Comparison of ENCODE assay signal across 8 cellular contexts in genomic region chr1:117735045-117735992, GRCh38.
DNase-seq lines count a peak whose midpoint lies in the region; ATAC-seq, FAIRE-seq and TF ChIP-seq lines count a peak whose summit lies in the region.

No MANE protein-coding gene starts in this region.

- H3K9ac ChIP-seq in PC-3 (ENCODE audit: low read length) = no peak overlapping the region
- no peak overlapping the region for H3K9ac ChIP-seq in HepG2 (ENCODE audit: insufficient read depth, low read depth, low read length)

- H2AFZ ChIP-seq in PC-3 (ENCODE audit: low read length) (peak overlapping the region; percentile 81), HepG2 (ENCODE audit: low read length) (peak overlapping the region; percentile 57)

- TF ChIP-seq CTCF in AG09309 (IDR thresholded peaks at IDR 0.05; ENCODE audit: control insufficient read depth, insufficient read depth, low read depth, low read length, missing control alignments) (no peak), GM20000 (IDR thresholded peaks at IDR 0.05; ENCODE audit: extremely low read depth, missing control alignments) (no peak), PC-3 (conservative IDR thresholded peaks at IDR 0.05; ENCODE audit: low read depth, low read length) (no peak), brain microvascular endothelial cell (IDR thresholded peaks at IDR 0.05; ENCODE audit: low read depth, low read length, missing control alignments) (no peak), HepG2 (CRISPR knock-in tag; IDR thresholded peaks at IDR 0.05) (no peak), tibial artery (IDR thresholded peaks at IDR 0.05) (no peak)

- H3K79me2 ChIP-seq in PC-3 (ENCODE audit: low read length) (no peaks in the 10 kb centered on the region), HepG2 (ENCODE audit: insufficient read depth, low read length) (no peaks in the 10 kb centered on the region)

- H3K9me3 ChIP-seq in PC-3 (ENCODE audit: low read length) (no peaks in the 10 kb centered on the region), HepG2 (ENCODE audit: low read length) (no peaks in the 10 kb centered on the region; the same call in 1 of the 2 replicates), tibial artery (no peaks in the 10 kb centered on the region)

- H3K36me3 ChIP-seq in PC-3 (ENCODE audit: low read depth, low read length) (no peaks in the 10 kb centered on the region), brain microvascular endothelial cell (replicated peaks) (no peaks in the 10 kb centered on the region), HepG2 (replicated peaks in 1 of 2; ENCODE audit: control insufficient read depth in 1 of 2, insufficient read depth in 2 of 2, low read length in 2 of 2) (no peaks in the 10 kb centered on the region), tibial artery (no peaks in the 10 kb centered on the region)

- in situ Hi-C loops in brain microvascular endothelial cell (cut with HindIII; ENCODE audit: low pct_ligation_motif_present, low sequenced_read_pairs) = no loop called here
- in situ Hi-C loops in HepG2 (cut with HindIII; ENCODE audit: extremely low pct_ligation_motif_present, low pct_unique_long_range_greater_than_20kb) = loop anchor here (10.0 kb wide), 1 partner anchor 201 kb away; no protein-coding TSS in a partner anchor

- H3K4me3 ChIP-seq in AG09309 (ENCODE audit: control insufficient read depth, low read depth, low read length) = peak overlapping the region; percentile 7
- H3K4me3 ChIP-seq in PC-3 (ENCODE audit: low read length) = peak overlapping the region; percentile 64
- peak overlapping the region; percentile 23 for H3K4me3 ChIP-seq in brain microvascular endothelial cell (ENCODE audit: low read depth, low read length)
- H3K4me3 ChIP-seq in HepG2 (replicated peaks in 1 of 3; ENCODE audit: insufficient read depth in 1 of 3, low read depth in 2 of 3, low read length in 3 of 3) = peak overlapping the region; percentile 23 to 64 (median 24); a peak in 5 of 6 replicates
- peak overlapping the region; percentile 13 to 22 for H3K4me3 ChIP-seq in tibial artery

- H3K27me3 ChIP-seq in PC-3 (ENCODE audit: low read length) (no peaks in the 10 kb centered on the region), brain microvascular endothelial cell (replicated peaks) (no peaks in the 10 kb centered on the region), HepG2 (ENCODE audit: control insufficient read depth in 1 of 2, insufficient read depth in 2 of 2, low read length in 2 of 2) (no peaks in the 10 kb centered on the region), tibial artery (no peaks in the 10 kb centered on the region)

- peak; percentile 84 for ATAC-seq in PC-3
- ATAC-seq in HepG2 = no peak
- ATAC-seq in GM19455 (IDR thresholded peaks at IDR 0.05; ENCODE audit: unreplicated experiment) = no peak

- DNase-seq in AG09309 (ENCODE audit: low read depth) (no peak), GM20000 (ENCODE audit: low spot score) (peak; percentile 53), PC-3 (peak; percentile 72), brain microvascular endothelial cell (peak; percentile 42), HepG2 (ENCODE audit: low spot score) (peak; percentile 10), tibial artery (no peak), NCI-H526 treated with DMSO at 0.1 percent for 48 hours (lab: John Stamatoyannopoulos, UW) (no peak)

- intact Hi-C loops in PC-3 (cut with micrococcal nuclease) = no loop called here
- intact Hi-C loops in HepG2 (cut with micrococcal nuclease; ENCODE audit: unreplicated experiment) = no loop called here
- intact Hi-C loops in tibial artery (cut with DNase I; ENCODE audit: low total_unique reads) = no loop called here

- POLR2A ChIA-PET in PC-3 (lab: Charles Lee; ENCODE audit: unreplicated experiment) = no interaction called here
- POLR2A ChIA-PET in HepG2 (lab: Yijun Ruan, JAX) = no interaction called here

- peak overlapping the region; percentile 73 for H3K4me2 ChIP-seq in PC-3 (ENCODE audit: low read length)
- H3K4me2 ChIP-seq in HepG2 (ENCODE audit: low read depth, low read length) = peak overlapping the region; percentile 64

- H3K4me1 ChIP-seq in PC-3 (ENCODE audit: insufficient read depth, low read length) (peaks cover 13% of the 10 kb centered on the region), HepG2 (ENCODE audit: insufficient read depth, low read length) (0 out of 2 replicates have a peak, but pooled peaks cover 5% of the 10 kb centered on the region), tibial artery (peaks cover 0 to 7% (median 3%) of the 10 kb centered on the region in 4 donors)

- CTCF ChIA-PET in PC-3 (lab: Charles Lee) = no interaction called here
- CTCF ChIA-PET in HepG2 (lab: Yijun Ruan, JAX; ENCODE audit: low intra/inter-chr PET ratio, low total read pairs) = no interaction called here

- FAIRE-seq in HepG2 (lab: Jason Lieb, UNC) = no peak

- no TSS peak for BruUV-seq in PC-3 (replicated peaks; lab: Mats Ljungman, UMichigan)
- BruUV-seq in HepG2 (replicated peaks; lab: Mats Ljungman, UMichigan) = no TSS peak

- no peaks in the 10 kb centered on the region for H3F3A ChIP-seq in PC-3 (ENCODE audit: low read length, unreplicated experiment)

- WGBS in HepG2 (ENCODE audit: low lambda C conversion rate) = 2% methylated on average over 2 of the region's 2 CpGs

- no peaks in the 10 kb centered on the region for H3K9me2 ChIP-seq in PC-3 (replicated peaks; ENCODE audit: low read length)

- no peak for TF ChIP-seq POLR2A in HepG2 (IDR thresholded peaks at IDR 0.05; ENCODE audit: insufficient read depth in 1 of 2, low read depth in 2 of 2, low read length in 2 of 2)

- H4K20me1 ChIP-seq in PC-3 (ENCODE audit: low read length) (no peaks in the 10 kb centered on the region), HepG2 (ENCODE audit: insufficient read depth, low read length) (no peaks in the 10 kb centered on the region)

- no peak overlapping the region for H3K27ac ChIP-seq in PC-3 (ENCODE audit: low read length)
- H3K27ac ChIP-seq in brain microvascular endothelial cell = peak overlapping the region; percentile 62
- no peak overlapping the region for H3K27ac ChIP-seq in HepG2 (ENCODE audit: extremely low read length, insufficient read depth, low read length)
- H3K27ac ChIP-seq in tibial artery = peak overlapping the region; percentile 42 to 58

- TF ChIP-seq EP300 in HepG2 (IDR thresholded peaks at IDR 0.05; ENCODE audit: low read depth in 2 of 2, low read length in 2 of 2) (no peak), HepG2 (CRISPR knock-in tag; IDR thresholded peaks at IDR 0.05; ENCODE audit: borderline replicate concordance) (no peak)

- TF ChIP-seq RAD21 in HepG2 (CRISPR knock-in tag; IDR thresholded peaks at IDR 0.05) = no peak

TF ChIP-seq in HepG2, 621 proteins besides CTCF, POLR2A, EP300 and RAD21:
- TF ChIP-seq IRF1 (CRISPR knock-in tag; IDR thresholded peaks at IDR 0.05; ENCODE audit: low read depth) = peak; percentile 87; the same call in 1 of the 2 replicates
- TF ChIP-seq HINFP (CRISPR knock-in tag; IDR thresholded peaks at IDR 0.05; ENCODE audit: low read depth) = no peak
- TF ChIP-seq NKX3-1 (CRISPR knock-in tag; IDR thresholded peaks at IDR 0.05) = no peak
- TF ChIP-seq IRF2 (CRISPR knock-in tag; IDR thresholded peaks at IDR 0.05) = peak; percentile 99
- TF ChIP-seq FOXP4 (CRISPR knock-in tag; IDR thresholded peaks at IDR 0.05) = no peak
- TF ChIP-seq ZZZ3 (CRISPR knock-in tag; IDR thresholded peaks at IDR 0.05; ENCODE audit: borderline replicate concordance) = no peak

Comparison
In these comparisons a context has a peak if more than half of its experiments do, and no peak if none do; other contexts are left out.
1. DNase-seq: peak in GM20000 (single experiment), PC-3 (single experiment), brain microvascular endothelial cell (single experiment) and HepG2 (single experiment); none in AG09309 (single experiment), tibial artery (0 of 2) and NCI-H526 treated with DMSO at 0.1 percent for 48 hours (single experiment).
2. H3K4me3 ChIP-seq: peak in every context shown above with its lines; median percentile 64 in PC-3; 24 in HepG2; 23 in brain microvascular endothelial cell; 18 in tibial artery; 7 in AG09309.
3. H3K27ac ChIP-seq: peak in brain microvascular endothelial cell (single experiment) and tibial artery (2 of 2); none in PC-3 (single experiment) and HepG2 (single experiment).